Comparison of ENCODE assay signal across 8 cellular contexts in genomic region chr15:66356359-66357236, GRCh38. TPM values are rescaled to one million over a fixed set of nuclear protein-coding genes. Genes with fewer than 3 reads are reported as not detected.
DNase-seq lines count a peak whose midpoint lies in the region; ATAC-seq and TF ChIP-seq lines count a peak whose summit lies in the region.

Gene TIPIN, minus strand, starts transcription at chr15:66356685. Its CDS starts 3,738 bp downstream, at chr15:66352947.

- peak within 1 kb of the TSS; percentile 61 to 70 for H3K4me3 ChIP-seq in left lung

- ATAC-seq in GM19397 (IDR thresholded peaks at IDR 0.05; ENCODE audit: unreplicated experiment) (peak; percentile 97), HG03565 (IDR thresholded peaks at IDR 0.05; ENCODE audit: unreplicated experiment) (peak; percentile 88), left lung (peak; percentile 99)

- peaks cover 0 to 13% of the 10 kb centered on the region in 2 donors for H3K36me3 ChIP-seq in left lung

- intact Hi-C loops in left lung (cut with DNase I): no loop called here

- no peaks in the 10 kb centered on the region for H3K27me3 ChIP-seq in left lung

- H3K4me1 ChIP-seq in left lung: peaks cover 0 to 11% of the 10 kb centered on the region in 2 donors

- no peaks in the 10 kb centered on the region for H3K9me3 ChIP-seq in left lung

- no peak for TF ChIP-seq CTCF in left lung (IDR thresholded peaks at IDR 0.05)

- H3K27ac ChIP-seq in left lung: peak within 1 kb of the TSS; percentile 50 to 75

- peak; percentile 98 for DNase-seq in CD1c-positive myeloid dendritic cell (ENCODE audit: extremely low spot score)
- DNase-seq in NCI-H748 treated with DMSO at 0.1 percent for 48 hours (lab: John Stamatoyannopoulos, UW): peak; percentile 80
- peak; percentile 93 to 96 for DNase-seq in activated CD4-positive, alpha-beta T cell treated with anti-CD3 and anti-CD28 coated beads, Interleukin-2, amount 50 U/mL, for 24 hours (ENCODE audit: low read depth in 1 of 2, low spot score in 1 of 2)
- DNase-seq in dermis blood vessel endothelial cell: peak; percentile 98
- peak; percentile 98 for DNase-seq in left lung
- peak; percentile 95 for DNase-seq in stimulated activated CD4-positive, alpha-beta T cell treated with anti-CD3 and anti-CD28 coated beads, Interleukin-2, amount 100 ng/mL, for 4 hours (ENCODE audit: low read depth)

RNA-seq across cellular contexts. Expression of gene TIPIN, which starts in this region (rescaled TPM):
- total RNA-seq in dermis blood vessel endothelial cell (7.8 and 12.4 TPM in 2 replicates), left lung (10 to 100 TPM in 1 of 2 donors, 1 to 10 TPM in 1; 7.1 to 11.1 TPM)

Comparison
In these comparisons a context has a peak if more than half of its experiments do, and no peak if none do; other contexts are left out.
1. Peak in every context shown above with its lines: DNase-seq, ATAC-seq, H3K4me3 ChIP-seq and H3K27ac ChIP-seq.